28 cellular contexts compared by ENCODE assay signal in the genomic region with DNA sequence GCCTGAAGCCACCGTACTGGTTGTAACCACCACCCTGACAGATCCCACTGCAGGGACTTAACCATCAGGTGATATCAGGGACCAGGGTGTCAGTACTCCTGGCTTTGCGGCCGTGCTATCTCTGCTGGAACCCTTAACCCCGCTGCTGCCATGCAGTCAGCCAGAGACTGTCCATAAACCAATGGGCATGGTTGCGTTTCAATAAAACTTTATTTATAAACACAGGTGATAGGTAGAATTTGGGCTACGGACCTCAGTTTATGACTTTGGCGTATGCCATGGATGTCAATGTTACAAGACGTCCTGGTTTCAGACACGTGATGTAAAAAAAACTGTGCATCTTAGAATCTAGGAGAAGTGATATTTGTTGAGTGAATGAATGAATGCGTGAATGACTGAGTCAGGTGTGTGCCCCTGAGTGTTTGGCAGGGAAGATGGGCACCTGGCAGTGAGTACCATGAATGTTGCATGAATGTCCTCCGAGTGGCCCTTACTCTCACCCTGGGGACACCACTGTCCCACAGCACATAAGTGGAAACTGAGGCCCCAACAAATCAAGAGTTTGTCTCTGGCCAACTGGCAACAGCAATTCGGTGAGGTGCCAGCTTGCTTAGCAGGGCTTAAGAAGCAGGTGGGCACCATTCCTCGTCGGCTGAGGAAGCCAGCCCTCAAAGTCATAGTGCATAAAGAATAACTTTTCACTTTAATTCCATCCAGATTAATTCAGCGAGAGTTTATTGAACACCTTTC.
"Had no signal": no experiment of that assay in that cellular context is flagged by ENCODE, and none has a peak within 500 bp of the region (broad histone marks: within the 10 kb centered on the region; RNA-seq: fewer than 3 reads in every experiment).

No MANE protein-coding gene starts in this region.

- H3K27me3 ChIP-seq: gastrocnemius medialis, neutrophil, tibial nerve had no signal

- H3K36me3 ChIP-seq: gastrocnemius medialis, left ventricle myocardium inferior, neutrophil, stomach, tibial nerve had no signal

- ATAC-seq: activated CD4-positive, alpha-beta T cell treated with anti-CD3 and anti-CD28 coated beads for 36 hours; activated naive CD8-positive, alpha-beta T cell treated with anti-CD3 and anti-CD28 coated beads, Interleukin-2, amount 50 U/mL, for 24 hours; gastrocnemius medialis; mucosa of descending colon; natural killer cell treated with Interleukin-12 subunit alpha and Interleukin-12 subunit beta and Interleukin-15 and Interleukin-18, amount 100 ng/mL, for 72 hours; stimulated activated naive B cell treated with anti-CD40 and anti-IgM and Interleukin-4, amounts not matched to agents 10 μg/mL and 1 μg/mL and 100 μg/mL, for 72 hours had no signal

- H3K27ac ChIP-seq: coronary artery, dorsolateral prefrontal cortex, gastrocnemius medialis, hepatocyte, left ventricle myocardium inferior, neutrophil, stomach, tibial nerve had no signal

- DNase-seq: activated CD4-positive, alpha-beta T cell treated with anti-CD3 and anti-CD28 coated beads for 36 hours; activated CD4-positive, alpha-beta T cell treated with anti-CD3 and anti-CD28 coated beads, Interleukin-2, amount 50 U/mL, for 48 hours; activated CD4-positive, CD25-positive, alpha-beta regulatory T cell; activated CD8-positive, alpha-beta memory T cell treated with anti-CD3 and anti-CD28 coated beads, Interleukin-2, amount 50 U/mL, for 4 hours; activated gamma-delta T cell treated with Interleukin-2 at 50 U/mL for 16 hours; activated naive CD8-positive, alpha-beta T cell treated with anti-CD3 and anti-CD28 coated beads, Interleukin-2, amount 50 U/mL, for 24 hours; activated T-cell treated with anti-CD3 and anti-CD28 coated beads, Interleukin-2, amount 50 U/mL, for 1 hour; cerebellar nuclear complex; effector memory CD4-positive, alpha-beta T cell; erythroblast; gastrocnemius medialis; glutamatergic neuron; islet precursor cell; left ventricle myocardium inferior; mesendoderm; stimulated activated CD4-positive, alpha-beta T cell treated with anti-CD3 and anti-CD28 coated beads, Interleukin-15, amount 100 ng/mL, for 24 hours; stimulated activated CD4-positive, alpha-beta T cell treated with anti-CD3 and anti-CD28 coated beads, Interleukin-2, amount 100 ng/mL, for 24 hours; stimulated activated naive B cell treated with anti-CD40 and anti-IgM and Interleukin-4, amounts not matched to agents 10 μg/mL and 1 μg/mL and 100 μg/mL, for 72 hours; stomach; T-helper 1 cell had no signal

- H3K4me2 ChIP-seq: hepatocyte had no signal

- H3K4me1 ChIP-seq: gastrocnemius medialis, left ventricle myocardium inferior, stomach, tibial nerve had no signal

- H2AFZ ChIP-seq: hepatocyte had no signal

- H3K9me3 ChIP-seq: gastrocnemius medialis, left ventricle myocardium inferior, mucosa of descending colon, neutrophil, tibial nerve had no signal

- H3K79me2 ChIP-seq: hepatocyte had no signal

- H3K4me3 ChIP-seq: coronary artery, dorsolateral prefrontal cortex, gastrocnemius medialis, hepatocyte, left ventricle myocardium inferior, lung, mucosa of descending colon, stomach, tibial nerve had no signal
